ENCODE assay signal across 31 cellular contexts in the genomic region with DNA sequence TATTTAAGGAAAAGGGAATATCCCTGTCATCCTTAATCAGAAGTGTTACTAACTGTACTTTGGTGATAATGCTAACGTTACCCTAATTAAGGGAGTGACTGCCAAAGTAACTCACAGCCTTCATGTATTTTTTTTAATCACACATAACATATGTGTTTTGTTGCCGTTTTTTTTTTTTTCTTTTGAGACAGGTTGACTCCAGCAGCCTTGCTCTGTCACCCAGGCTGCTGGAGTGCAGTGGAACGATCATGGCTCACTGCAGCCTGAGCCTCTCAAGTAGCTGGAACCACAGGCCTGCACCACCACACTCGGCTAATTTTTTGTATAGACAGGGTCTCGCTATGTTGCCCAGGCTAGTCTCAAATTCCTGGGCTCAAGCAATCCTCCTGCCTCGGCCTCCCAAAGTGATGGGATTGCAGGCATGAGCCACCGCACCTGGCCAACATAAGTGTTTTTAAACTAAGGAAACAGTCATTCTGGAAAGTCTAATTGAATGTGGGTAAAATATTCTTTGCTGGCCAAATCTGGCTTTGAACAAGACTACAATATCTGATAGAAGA.
"Had no signal": no experiment of that assay in that cellular context is flagged by ENCODE, and none has a peak within 500 bp of the region (broad histone marks: within the 10 kb centered on the region; RNA-seq: fewer than 3 reads in every experiment).

No MANE protein-coding gene starts in this region.

- H3K4me3 ChIP-seq: coronary artery, dorsolateral prefrontal cortex, heart left ventricle had no signal

- H3K36me3 ChIP-seq: brain microvascular endothelial cell, heart left ventricle, WERI-Rb-1 had no signal

- FAIRE-seq: astrocyte, bronchial epithelial cell, frontal cortex had no signal

- H3K27me3 ChIP-seq: brain microvascular endothelial cell, dorsolateral prefrontal cortex, heart left ventricle had no signal

- H3K9me3 ChIP-seq: heart left ventricle had no signal

- H3K27ac ChIP-seq: brain microvascular endothelial cell, coronary artery, dorsolateral prefrontal cortex, epithelial cell of prostate, heart left ventricle, WERI-Rb-1 had no signal

- ATAC-seq: activated CD4-positive, alpha-beta T cell treated with anti-CD3 and anti-CD28 coated beads for 36 hours; activated T-cell treated with anti-CD3 and anti-CD28 coated beads, Interleukin-2, amount 50 U/mL, for 72 hours; esophagus mucosa; heart left ventricle; T-helper 17 cell had no signal

- DNase-seq: activated CD4-positive, alpha-beta memory T cell treated with anti-CD3 and anti-CD28 coated beads, Interleukin-2, amount 10 ng/mL, durations not matched to agents 7 days and 5 days; activated CD4-positive, alpha-beta T cell treated with anti-CD3 and anti-CD28 coated beads for 36 hours; activated CD4-positive, alpha-beta T cell treated with anti-CD3 and anti-CD28 coated beads, Interleukin-2, amount 10 ng/mL, durations not matched to agents 24 days and 14 days; activated CD4-positive, CD25-positive, alpha-beta regulatory T cell; activated CD4-positive, CD25-positive, alpha-beta regulatory T cell treated with anti-CD3 and anti-CD28 coated beads, Interleukin-2, amount 50 U/mL, for 72 hours; activated CD8-positive, alpha-beta memory T cell treated with anti-CD3 and anti-CD28 coated beads, Interleukin-2, amount 50 U/mL, for 48 hours; activated effector memory CD4-positive, alpha-beta T cell treated with Interleukin-2 at 50 U/mL for 16 hours; activated gamma-delta T cell treated with Interleukin-2 at 50 U/mL for 16 hours; activated naive CD4-positive, alpha-beta T cell treated with anti-CD3 and anti-CD28 coated beads, Interleukin-2, amount 50 U/mL, for 16 hours; activated naive CD4-positive, alpha-beta T cell treated with Interleukin-2 at 50 U/mL for 16 hours; activated T-cell treated with anti-CD3 and anti-CD28 coated beads for 4 hours; activated T-cell treated with anti-CD3 and anti-CD28 coated beads, Interleukin-2, amount 50 U/mL, for 24 hours; activated T-cell treated with anti-CD3 and anti-CD28 coated beads, Interleukin-2, amount 50 U/mL, for 72 hours; amniotic stem cell; anterior cingulate cortex; brain microvascular endothelial cell; dorsolateral prefrontal cortex; effector memory CD4-positive, alpha-beta T cell; endodermal cell; foreskin fibroblast; heart left ventricle; hypothalamus; T-helper 17 cell; T1000; WERI-Rb-1 had no signal
